In genomic region chr4:76606662-76607265, GRCh38 we compare ENCODE assay signal across 16 cellular contexts.
DNase-seq lines count a peak whose midpoint lies in the region; ATAC-seq, FAIRE-seq and TF ChIP-seq lines count a peak whose summit lies in the region.
"Had no signal": no experiment of that assay in that cellular context is flagged by ENCODE, and none has a peak within 500 bp of the region (broad histone marks: within the 10 kb centered on the region; RNA-seq: fewer than 3 reads in every experiment).

No MANE protein-coding gene starts in this region.

- H3K4me1 Mint-ChIP-seq in HFFc6 (ENCODE audit: low read depth) (peaks cover 74% of the 10 kb centered on the region), mesothelial cell of epicardium (peaks cover 72% of the 10 kb centered on the region)
- H3K4me1 Mint-ChIP-seq in activated CD4-positive, alpha-beta memory T cell treated with anti-CD3 and anti-CD28 coated beads for 36 hours (ENCODE audit: low read depth) = no peaks in the 10 kb centered on the region
- H3K4me1 Mint-ChIP-seq: immature natural killer cell had no signal

- POLR2A ChIA-PET in GM12878 (lab: Charles Lee) (no interaction called here), HepG2 (lab: Yijun Ruan, JAX) (no interaction called here)
- POLR2A ChIA-PET in activated CD4-positive, alpha-beta memory T cell treated with anti-CD3 and anti-CD28 coated beads for 36 hours (lab: Charles Lee) = no interaction called here

- no peak for ATAC-seq in GM12878
- no peak for ATAC-seq in HG03571 (IDR thresholded peaks at IDR 0.05; ENCODE audit: unreplicated experiment)
- no peak for ATAC-seq in HepG2
- ATAC-seq: activated CD8-positive, alpha-beta T cell treated with anti-CD3 and anti-CD28 coated beads, Interleukin-2, amount 10 ng/mL, durations not matched to agents 7 days and 5 days had no signal

- H3K4me2 ChIP-seq in BLaER1 (peak overlapping the region; percentile 83), GM12878 (ENCODE audit: control insufficient read depth, insufficient read depth) (peak overlapping the region; percentile 63; the same call in 1 of the 2 replicates), HepG2 (ENCODE audit: low read depth, low read length) (no peak overlapping the region)

- SMC1A ChIA-PET in GM12878 (lab: Charles Lee; ENCODE audit: uncharacterized antibody, unreplicated experiment) = interaction anchor here (0.6 to 0.9 kb wide), 3 partner anchors 17 to 403 kb away, joined by 3 read pairs; no protein-coding TSS in a partner anchor

- no peaks in the 10 kb centered on the region for H3K79me2 ChIP-seq in GM12878 (ENCODE audit: control insufficient read depth, insufficient read depth, low read length)
- no peaks in the 10 kb centered on the region for H3K79me2 ChIP-seq in HepG2 (ENCODE audit: insufficient read depth, low read length)
- H3K79me2 ChIP-seq: parathyroid adenoma had no signal

- H2AFZ ChIP-seq in GM12878 (ENCODE audit: control insufficient read depth, low read depth, low read length) = peak overlapping the region; percentile 25; the same call in 1 of the 2 replicates
- H2AFZ ChIP-seq in HepG2 (ENCODE audit: low read length) = no peak overlapping the region
- H2AFZ ChIP-seq: parathyroid adenoma had no signal

- H3K9me3 ChIP-seq in BLaER1 (no peaks in the 10 kb centered on the region), GM12878 (replicated peaks; ENCODE audit: control insufficient read depth, insufficient read depth, low read length) (no peaks in the 10 kb centered on the region), HepG2 (ENCODE audit: low read length) (no peaks in the 10 kb centered on the region)

- DNase-seq in HFFc6 = no peak
- no peak for DNase-seq in GM12878 (ENCODE audit: low read depth, low spot score)
- DNase-seq in mesothelial cell of epicardium (ENCODE audit: low spot score in 2 of 2, unreplicated experiment in 2 of 2) = peak in 1 of 2 experiments; percentile 49
- no peak for DNase-seq in activated CD4-positive, alpha-beta memory T cell treated with anti-CD3 and anti-CD28 coated beads for 36 hours
- no peak for DNase-seq in activated T-cell treated with anti-CD3 and anti-CD28 coated beads, Interleukin-2, amount 50 U/mL, for 1 hour
- no peak for DNase-seq in HepG2 (ENCODE audit: low spot score)
- DNase-seq: activated CD8-positive, alpha-beta T cell treated with anti-CD3 and anti-CD28 coated beads, Interleukin-2, amount 10 ng/mL, durations not matched to agents 7 days and 5 days; anterior cingulate cortex; DND-41; immature natural killer cell; midbrain; NCI-H2081 treated with DMSO at 0.1 percent for 48 hours had no signal

- H3K27ac ChIP-seq in BLaER1 (peak overlapping the region; percentile 97), GM12878 (ENCODE audit: control insufficient read depth, insufficient read depth) (peak overlapping the region; percentile 12; the same call in 1 of the 2 replicates), HepG2 (ENCODE audit: extremely low read length, insufficient read depth, low read length) (no peak overlapping the region)
- H3K27ac ChIP-seq: parathyroid adenoma had no signal

- H3K4me3 Mint-ChIP-seq in HFFc6 (peak overlapping the region; percentile 34; the same call in 1 of the 2 replicates), mesothelial cell of epicardium (no peak overlapping the region)
- no peak overlapping the region for H3K4me3 Mint-ChIP-seq in activated CD4-positive, alpha-beta memory T cell treated with anti-CD3 and anti-CD28 coated beads for 36 hours
- H3K4me3 Mint-ChIP-seq: activated CD8-positive, alpha-beta T cell treated with anti-CD3 and anti-CD28 coated beads, Interleukin-2, amount 10 ng/mL, durations not matched to agents 7 days and 5 days; immature natural killer cell had no signal

- TF ChIP-seq EP300 in GM12878 (IDR thresholded peaks at IDR 0.05; ENCODE audit: borderline replicate concordance in 1 of 2, control insufficient read depth in 1 of 2, low read depth in 2 of 2, low read length in 2 of 2) (no peak), HepG2 (IDR thresholded peaks at IDR 0.05; ENCODE audit: low read depth in 2 of 2, low read length in 2 of 2) (no peak), HepG2 (CRISPR knock-in tag; IDR thresholded peaks at IDR 0.05; ENCODE audit: borderline replicate concordance) (no peak)

- H3K4me3 ChIP-seq in BLaER1 (peak overlapping the region; percentile 13; the same call in 1 of the 2 replicates), GM12878 (peak overlapping the region; percentile 41; the same call in 1 of the 2 replicates), HepG2 (replicated peaks in 1 of 3; ENCODE audit: insufficient read depth in 1 of 3, low read depth in 2 of 3, low read length in 3 of 3) (no peak overlapping the region)

- intact Hi-C loops in GM12878 (cut with micrococcal nuclease; ENCODE audit: unreplicated experiment) = no loop called here
- intact Hi-C loops in activated CD4-positive, alpha-beta memory T cell treated with anti-CD3 and anti-CD28 coated beads for 36 hours (cut with micrococcal nuclease) = no loop called here
- intact Hi-C loops in HepG2 (cut with micrococcal nuclease; ENCODE audit: unreplicated experiment) = no loop called here

- CTCF ChIA-PET in GM12878 (lab: Yijun Ruan, JAX) (no interaction called here), HepG2 (lab: Yijun Ruan, JAX; ENCODE audit: low intra/inter-chr PET ratio, low total read pairs) (no interaction called here)
- CTCF ChIA-PET in activated CD4-positive, alpha-beta memory T cell treated with anti-CD3 and anti-CD28 coated beads for 36 hours (lab: Charles Lee) = no interaction called here

- RAD21 ChIA-PET in GM12878 (lab: Charles Lee; ENCODE audit: unreplicated experiment) = no interaction called here

- peak overlapping the region; percentile 86 for H3K27ac Mint-ChIP-seq in HFFc6
- peak overlapping the region; percentile 93 for H3K27ac Mint-ChIP-seq in mesothelial cell of epicardium
- no peak overlapping the region for H3K27ac Mint-ChIP-seq in activated CD4-positive, alpha-beta memory T cell treated with anti-CD3 and anti-CD28 coated beads for 36 hours
- H3K27ac Mint-ChIP-seq: activated CD8-positive, alpha-beta T cell treated with anti-CD3 and anti-CD28 coated beads, Interleukin-2, amount 10 ng/mL, durations not matched to agents 7 days and 5 days; activated T-helper 2 cell treated with anti-CD3 and anti-CD28 coated beads, Interferon-gamma antibody, Interleukin-2, Interleukin-4, amounts not matched to agents 10 μg/mL and 5 μg/mL and 100 μg/mL, durations not matched to agents 14 hours and 24 hours and 36 hours; immature natural killer cell had no signal

- H3K4me1 ChIP-seq in BLaER1 (peaks cover 100% of the 10 kb centered on the region), GM12878 (ENCODE audit: control insufficient read depth, insufficient read depth, low read length) (peaks cover 23% of the 10 kb centered on the region), HepG2 (ENCODE audit: insufficient read depth, low read length) (no peaks in the 10 kb centered on the region)

- H3K36me3 Mint-ChIP-seq in HFFc6 (ENCODE audit: low read depth) (no peaks in the 10 kb centered on the region), mesothelial cell of epicardium (no peaks in the 10 kb centered on the region)
- H3K36me3 Mint-ChIP-seq in activated CD4-positive, alpha-beta memory T cell treated with anti-CD3 and anti-CD28 coated beads for 36 hours = no peaks in the 10 kb centered on the region
- H3K36me3 Mint-ChIP-seq: immature natural killer cell had no signal

- no peaks in the 10 kb centered on the region for H3K36me3 ChIP-seq in BLaER1
- H3K36me3 ChIP-seq in GM12878 (ENCODE audit: control insufficient read depth in 2 of 2, insufficient read depth in 2 of 2, low read length in 1 of 2) = no peaks in the 10 kb centered on the region
- no peaks in the 10 kb centered on the region for H3K36me3 ChIP-seq in HepG2 (replicated peaks in 1 of 2; ENCODE audit: control insufficient read depth in 1 of 2, insufficient read depth in 2 of 2, low read length in 2 of 2)

- H3K9ac ChIP-seq in BLaER1 = peak overlapping the region; percentile 80
- no peak overlapping the region for H3K9ac ChIP-seq in GM12878 (ENCODE audit: control insufficient read depth, insufficient read depth, low read length)
- no peak overlapping the region for H3K9ac ChIP-seq in HepG2 (ENCODE audit: insufficient read depth, low read depth, low read length)
- H3K9ac ChIP-seq: parathyroid adenoma had no signal

- TF ChIP-seq CTCF in HFFc6 (IDR thresholded peaks at IDR 0.05) (no peak), GM12878 (IDR thresholded peaks at IDR 0.05 in 2 of 3, conservative IDR thresholded peaks at IDR 0.05 in 1 of 3; ENCODE audit: control insufficient read depth in 2 of 3, extremely low read depth in 1 of 3, insufficient read depth in 1 of 3, low read depth in 3 of 3, low read length in 3 of 3) (no peak), mesothelial cell of epicardium (IDR thresholded peaks at IDR 0.05; ENCODE audit: unreplicated experiment) (no peak), HepG2 (CRISPR knock-in tag; IDR thresholded peaks at IDR 0.05) (no peak)

- BruUV-seq in GM12878 (replicated peaks; lab: Mats Ljungman, UMichigan) = no TSS peak
- BruUV-seq in HepG2 (replicated peaks; lab: Mats Ljungman, UMichigan) = no TSS peak

- H3K9me3 Mint-ChIP-seq in HFFc6 (no peaks in the 10 kb centered on the region), mesothelial cell of epicardium (no peaks in the 10 kb centered on the region)
- no peaks in the 10 kb centered on the region for H3K9me3 Mint-ChIP-seq in activated CD4-positive, alpha-beta memory T cell treated with anti-CD3 and anti-CD28 coated beads for 36 hours
- H3K9me3 Mint-ChIP-seq: activated T-helper 2 cell treated with anti-CD3 and anti-CD28 coated beads, Interferon-gamma antibody, Interleukin-2, Interleukin-4, amounts not matched to agents 10 μg/mL and 5 μg/mL and 100 μg/mL, durations not matched to agents 14 hours and 24 hours and 36 hours; immature natural killer cell had no signal

- H3K27me3 ChIP-seq in BLaER1 (no peaks in the 10 kb centered on the region), GM12878 (replicated peaks in 1 of 2; ENCODE audit: control insufficient read depth in 2 of 2, insufficient read depth in 2 of 2, low read length in 1 of 2) (no peaks in the 10 kb centered on the region), HepG2 (ENCODE audit: control insufficient read depth in 1 of 2, insufficient read depth in 2 of 2, low read length in 2 of 2) (no peaks in the 10 kb centered on the region)

- TF ChIP-seq POLR2A in GM12878 (IDR thresholded peaks at IDR 0.05; ENCODE audit: low read depth, low read length) = no peak
- no peak for TF ChIP-seq POLR2A in HepG2 (IDR thresholded peaks at IDR 0.05; ENCODE audit: insufficient read depth in 1 of 2, low read depth in 2 of 2, low read length in 2 of 2)

- H4K20me1 ChIP-seq in BLaER1 (no peaks in the 10 kb centered on the region), GM12878 (ENCODE audit: control insufficient read depth, insufficient read depth) (no peaks in the 10 kb centered on the region), HepG2 (ENCODE audit: insufficient read depth, low read length) (no peaks in the 10 kb centered on the region)

- in situ Hi-C loops in GM12878 (cut with MboI) = no loop called here
- in situ Hi-C loops in HepG2 (cut with HindIII; ENCODE audit: extremely low pct_ligation_motif_present, low pct_unique_long_range_greater_than_20kb) = no loop called here

- TF ChIP-seq RAD21 in GM12878 (IDR thresholded peaks at IDR 0.05; ENCODE audit: insufficient read depth, low read depth, low read length) (no peak), HepG2 (CRISPR knock-in tag; IDR thresholded peaks at IDR 0.05) (no peak)

- FAIRE-seq in GM12878 (lab: Jason Lieb, UNC) (no peak), HepG2 (lab: Jason Lieb, UNC) (no peak)

- H3K27me3 Mint-ChIP-seq in HFFc6 (ENCODE audit: insufficient read depth) = peaks cover 2% of the 10 kb centered on the region
- H3K27me3 Mint-ChIP-seq in mesothelial cell of epicardium (ENCODE audit: low read depth) = no peaks in the 10 kb centered on the region
- H3K27me3 Mint-ChIP-seq in activated CD4-positive, alpha-beta memory T cell treated with anti-CD3 and anti-CD28 coated beads for 36 hours = peaks cover 10% of the 10 kb centered on the region

- WGBS in GM12878 (ENCODE audit: insufficient coverage, insufficient replicate concordance, low lambda C conversion rate, missing lambda C conversion rate) = 86% methylated on average over 1 of the region's 1 CpG
- 9% methylated on average over 1 of the region's 1 CpG for WGBS in HepG2 (ENCODE audit: low lambda C conversion rate)

Comparison
In these comparisons a context has a peak if more than half of its experiments do, and no peak if none do; other contexts are left out.
1. H3K4me3 ChIP-seq: peak in BLaER1 (single experiment) and GM12878 (single experiment); none in HepG2 (0 of 3).